16 cellular contexts compared by ENCODE assay signal in genomic region chr20:57428611-57429496, GRCh38. TPM values are rescaled to one million over a fixed set of nuclear protein-coding genes. Genes with fewer than 3 reads are reported as not detected.
DNase-seq lines count a peak whose midpoint lies in the region; ATAC-seq lines count a peak whose summit lies in the region.
"Had no signal": no experiment of that assay in that cellular context is flagged by ENCODE, and none has a peak within 500 bp of the region (broad histone marks: within the 10 kb centered on the region; RNA-seq: fewer than 3 reads in every experiment).

No MANE protein-coding gene starts in this region.

- no peak overlapping the region for H3K27ac ChIP-seq in caudate nucleus (ENCODE audit: low read depth, low read length)
- H3K27ac ChIP-seq: SJSA1 had no signal

- peaks cover 0 to 5% of the 10 kb centered on the region in 2 donors for H3K27me3 Mint-ChIP-seq in natural killer cell treated with Interleukin-12 subunit alpha and Interleukin-12 subunit beta and Interleukin-15 and Interleukin-18, amount 100 ng/mL, for 72 hours
- H3K27me3 Mint-ChIP-seq: stimulated activated naive CD8-positive, alpha-beta T cell treated with anti-CD3 and anti-CD28 coated beads, Interleukin-15, Interleukin-2, amounts not matched to agents 100 ng/mL and 50 ng/mL, for 24 hours had no signal

- H3K4me1 Mint-ChIP-seq in natural killer cell treated with Interleukin-12 subunit alpha and Interleukin-12 subunit beta and Interleukin-15 and Interleukin-18, amount 100 ng/mL, for 72 hours (ENCODE audit: low read depth in 2 of 2), result peaks cover 31 to 41% of the 10 kb centered on the region in 2 donors

- intact Hi-C loops in left ventricle myocardium superior (cut with micrococcal nuclease) (no loop called here), cardiac septum (cut with DNase I) (no loop called here)

- no peak for ATAC-seq in left ventricle myocardium superior
- ATAC-seq in natural killer cell treated with Interleukin-12 subunit alpha and Interleukin-12 subunit beta and Interleukin-15 and Interleukin-18, amount 100 ng/mL, for 72 hours, result no peak

- DNase-seq in left ventricle myocardium superior, result peak; percentile 25
- no peak for DNase-seq in cardiac septum (ENCODE audit: low spot score)
- DNase-seq in caudate nucleus (lab: John Stamatoyannopoulos, UW), result peak in 49 of 61 donors; percentile 9 to 82 (median 43)
- peak; percentile 23 for DNase-seq in middle frontal gyrus (ENCODE audit: extremely low spot score, low spot score)
- DNase-seq in NCI-H82 treated with DMSO at 0.1 percent for 48 hours (lab: John Stamatoyannopoulos, UW; ENCODE audit: unreplicated experiment), result no peak
- no peak for DNase-seq in stimulated activated CD4-positive, alpha-beta T cell treated with anti-CD3 and anti-CD28 coated beads, Interleukin-2, amount 100 ng/mL, for 24 hours
- DNase-seq in natural killer cell treated with Interleukin-12 subunit alpha and Interleukin-12 subunit beta and Interleukin-15 and Interleukin-18, amount 100 ng/mL, for 72 hours (ENCODE audit: low spot score), result no peak
- no peak for DNase-seq in DMS114 treated with DMSO at 0.1 percent for 48 hours (lab: John Stamatoyannopoulos, UW; ENCODE audit: unreplicated experiment)
- DNase-seq: activated CD4-positive, alpha-beta T cell treated with anti-CD3 and anti-CD28 coated beads for 1 hour; activated gamma-delta T cell; amniotic stem cell; NCI-H345; stimulated activated CD4-positive, alpha-beta T cell treated with anti-CD3 and anti-CD28 coated beads, Interleukin-15, amount 100 ng/mL, for 24 hours; T1000 had no signal

- H3K36me3 Mint-ChIP-seq in natural killer cell treated with Interleukin-12 subunit alpha and Interleukin-12 subunit beta and Interleukin-15 and Interleukin-18, amount 100 ng/mL, for 72 hours, result no peaks in the 10 kb centered on the region

- no peak overlapping the region for H3K27ac Mint-ChIP-seq in natural killer cell treated with Interleukin-12 subunit alpha and Interleukin-12 subunit beta and Interleukin-15 and Interleukin-18, amount 100 ng/mL, for 72 hours

- no peak overlapping the region for H3K4me3 Mint-ChIP-seq in natural killer cell treated with Interleukin-12 subunit alpha and Interleukin-12 subunit beta and Interleukin-15 and Interleukin-18, amount 100 ng/mL, for 72 hours
- H3K4me3 Mint-ChIP-seq: stimulated activated naive CD8-positive, alpha-beta T cell treated with anti-CD3 and anti-CD28 coated beads, Interleukin-15, Interleukin-2, amounts not matched to agents 100 ng/mL and 50 ng/mL, for 24 hours had no signal

- H3K9me3 Mint-ChIP-seq in natural killer cell treated with Interleukin-12 subunit alpha and Interleukin-12 subunit beta and Interleukin-15 and Interleukin-18, amount 100 ng/mL, for 72 hours, result no peaks in the 10 kb centered on the region
- H3K9me3 Mint-ChIP-seq: stimulated activated naive CD8-positive, alpha-beta T cell treated with anti-CD3 and anti-CD28 coated beads, Interleukin-15, Interleukin-2, amounts not matched to agents 100 ng/mL and 50 ng/mL, for 24 hours had no signal

RNA-seq across cellular contexts. Expression of gene RBM38, which starts 37.7 kb away (rescaled TPM):
- total RNA-seq in left ventricle myocardium superior (89.3 TPM), cardiac septum (63.1 TPM)
- total RNA-seq in natural killer cell treated with Interleukin-12 subunit alpha and Interleukin-12 subunit beta and Interleukin-15 and Interleukin-18, amount 100 ng/mL, for 72 hours, result 10 to 100 TPM; 18.3 to 29.2 TPM

Comparison
In these comparisons a context has a peak if more than half of its experiments do, and no peak if none do; other contexts are left out.
1. DNase-seq: peak in left ventricle myocardium superior (single experiment), caudate nucleus (49 of 61) and middle frontal gyrus (single experiment); none in cardiac septum (single experiment), NCI-H82 treated with DMSO at 0.1 percent for 48 hours (single experiment), stimulated activated CD4-positive, alpha-beta T cell treated with anti-CD3 and anti-CD28 coated beads, Interleukin-2, amount 100 ng/mL, for 24 hours (0 of 2), natural killer cell treated with Interleukin-12 subunit alpha and Interleukin-12 subunit beta and Interleukin-15 and Interleukin-18, amount 100 ng/mL, for 72 hours (single experiment) and DMS114 treated with DMSO at 0.1 percent for 48 hours (single experiment).